Comparison of ENCODE assay signal across 25 cellular contexts in the genomic region with DNA sequence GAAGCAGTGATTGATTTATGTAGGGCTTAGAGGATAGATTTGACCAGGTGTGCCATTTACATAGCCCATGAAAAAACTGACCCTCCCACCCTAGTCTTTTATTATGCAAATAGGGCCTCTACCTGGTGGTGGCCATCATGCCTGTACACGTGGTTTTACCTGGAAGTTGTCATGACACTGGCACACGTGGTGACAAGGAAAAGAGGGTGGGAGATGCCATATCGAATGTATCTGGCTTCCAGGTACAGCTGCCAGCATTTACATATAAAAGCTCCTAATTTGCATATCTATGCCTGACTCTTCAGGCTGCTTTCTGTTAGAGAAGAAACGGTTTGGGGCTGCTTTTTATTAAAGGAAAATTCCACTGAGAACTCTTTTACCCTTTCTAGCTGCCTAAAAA.
"Had no signal": no experiment of that assay in that cellular context is flagged by ENCODE, and none has a peak within 500 bp of the region (broad histone marks: within the 10 kb centered on the region; RNA-seq: fewer than 3 reads in every experiment).

No MANE protein-coding gene starts in this region.

- H3K36me3 Mint-ChIP-seq: activated CD8-positive, alpha-beta memory T cell treated with anti-CD3 and anti-CD28 coated beads, Interleukin-2, amount 10 ng/mL, durations not matched to agents 7 days and 5 days; activated naive CD4-positive, alpha-beta T cell treated with anti-CD3 and anti-CD28 coated beads, Interleukin-2, amount 10 ng/mL, durations not matched to agents 7 days and 5 days; natural killer cell had no signal

- H3K9me3 ChIP-seq: esophagus muscularis mucosa, gastrocnemius medialis, neutrophil, ovary, prostate gland, testis, uterus had no signal

- H3K27me3 Mint-ChIP-seq: activated naive CD4-positive, alpha-beta T cell treated with anti-CD3 and anti-CD28 coated beads, Interleukin-2, amount 10 ng/mL, durations not matched to agents 7 days and 5 days had no signal

- DNase-seq: activated CD4-positive, alpha-beta memory T cell treated with anti-CD3 and anti-CD28 coated beads, Interleukin-2, amount 10 ng/mL, durations not matched to agents 7 days and 5 days; activated CD8-positive, alpha-beta memory T cell treated with anti-CD3 and anti-CD28 coated beads, Interleukin-2, amount 10 ng/mL, durations not matched to agents 7 days and 5 days; activated effector memory CD4-positive, alpha-beta T cell treated with anti-CD3 and anti-CD28 coated beads, Interleukin-2, amount 50 U/mL, for 16 hours; activated naive CD4-positive, alpha-beta T cell treated with anti-CD3 and anti-CD28 coated beads, Interleukin-2, amount 10 ng/mL, durations not matched to agents 7 days and 5 days; activated T-cell treated with anti-CD3 and anti-CD28 coated beads for 4 hours; amygdala; effector memory CD4-positive, alpha-beta T cell; gastrocnemius medialis; left ventricle myocardium superior; mammary epithelial cell; midbrain; natural killer cell; ovary; spleen; stimulated activated CD4-positive, alpha-beta T cell treated with anti-CD3 and anti-CD28 coated beads, Interleukin-4, amount 100 ng/mL, for 1 hour; stimulated activated naive CD4-positive, alpha-beta T cell; testis; trophoblast cell; uterus had no signal

- H3K27me3 ChIP-seq: neutrophil, ovary, testis, uterus had no signal

- H3K27ac Mint-ChIP-seq: activated CD4-positive, alpha-beta memory T cell treated with anti-CD3 and anti-CD28 coated beads, Interleukin-2, amount 10 ng/mL, durations not matched to agents 7 days and 5 days; activated CD4-positive, alpha-beta T cell treated with anti-CD3 and anti-CD28 coated beads, Interleukin-2, amount 10 ng/mL, durations not matched to agents 24 days and 14 days; activated CD8-positive, alpha-beta memory T cell treated with anti-CD3 and anti-CD28 coated beads, Interleukin-2, amount 10 ng/mL, durations not matched to agents 7 days and 5 days; activated naive CD4-positive, alpha-beta T cell treated with anti-CD3 and anti-CD28 coated beads, Interleukin-2, amount 10 ng/mL, durations not matched to agents 7 days and 5 days; natural killer cell had no signal

- H3K4me3 Mint-ChIP-seq: activated CD4-positive, alpha-beta memory T cell treated with anti-CD3 and anti-CD28 coated beads, Interleukin-2, amount 10 ng/mL, durations not matched to agents 7 days and 5 days; activated CD4-positive, alpha-beta T cell treated with anti-CD3 and anti-CD28 coated beads, Interleukin-2, amount 10 ng/mL, durations not matched to agents 24 days and 14 days; activated CD8-positive, alpha-beta memory T cell treated with anti-CD3 and anti-CD28 coated beads, Interleukin-2, amount 10 ng/mL, durations not matched to agents 7 days and 5 days; activated naive CD4-positive, alpha-beta T cell treated with anti-CD3 and anti-CD28 coated beads, Interleukin-2, amount 10 ng/mL, durations not matched to agents 7 days and 5 days; natural killer cell had no signal

- H3K36me3 ChIP-seq: esophagus muscularis mucosa, gastrocnemius medialis, ovary, prostate gland, spleen, uterus had no signal

- H3K4me3 ChIP-seq: esophagus muscularis mucosa, gastrocnemius medialis, ovary, prostate gland, spleen, testis, uterus had no signal

- H3K27ac ChIP-seq: esophagus muscularis mucosa, gastrocnemius medialis, neutrophil, ovary, prostate gland, spleen, testis, uterus had no signal

- H3K4me1 Mint-ChIP-seq: activated CD4-positive, alpha-beta memory T cell treated with anti-CD3 and anti-CD28 coated beads, Interleukin-2, amount 10 ng/mL, durations not matched to agents 7 days and 5 days; activated CD4-positive, alpha-beta T cell treated with anti-CD3 and anti-CD28 coated beads, Interleukin-2, amount 10 ng/mL, durations not matched to agents 24 days and 14 days; activated CD8-positive, alpha-beta memory T cell treated with anti-CD3 and anti-CD28 coated beads, Interleukin-2, amount 10 ng/mL, durations not matched to agents 7 days and 5 days; activated naive CD4-positive, alpha-beta T cell treated with anti-CD3 and anti-CD28 coated beads, Interleukin-2, amount 10 ng/mL, durations not matched to agents 7 days and 5 days; natural killer cell had no signal

- H3K9me3 Mint-ChIP-seq: activated CD4-positive, alpha-beta memory T cell treated with anti-CD3 and anti-CD28 coated beads, Interleukin-2, amount 10 ng/mL, durations not matched to agents 7 days and 5 days; activated CD4-positive, alpha-beta T cell treated with anti-CD3 and anti-CD28 coated beads, Interleukin-2, amount 10 ng/mL, durations not matched to agents 24 days and 14 days; activated naive CD4-positive, alpha-beta T cell treated with anti-CD3 and anti-CD28 coated beads, Interleukin-2, amount 10 ng/mL, durations not matched to agents 7 days and 5 days; natural killer cell had no signal

- FAIRE-seq: endothelial cell of umbilical vein, islet of Langerhans had no signal

- H3K4me1 ChIP-seq: esophagus muscularis mucosa, gastrocnemius medialis, prostate gland, spleen, testis, uterus had no signal
